1 cellular context compared by ENCODE assay signal in genomic region chr5:150548123-150548522, GRCh38.
TF ChIP-seq lines count a peak whose summit lies in the region.

No MANE protein-coding gene starts in this region.

TF ChIP-seq in IMR-90, 13 proteins besides CTCF, POLR2A, EP300 and RAD21 (continued from another document):
- no peak for TF ChIP-seq SMC3 (IDR thresholded peaks at IDR 0.05; ENCODE audit: low read depth, low read length)
- TF ChIP-seq ELK1 (IDR thresholded peaks at IDR 0.05; ENCODE audit: borderline replicate concordance, low read depth, low read length): no peak
- TF ChIP-seq RFX5 (IDR thresholded peaks at IDR 0.05; ENCODE audit: low read depth, low read length): no peak
